16 cellular contexts compared by ENCODE assay signal in genomic region chr17:65389956-65390355, GRCh38.
DNase-seq lines count a peak whose midpoint lies in the region; ATAC-seq and TF ChIP-seq lines count a peak whose summit lies in the region.
"Had no signal": no experiment of that assay in that cellular context is flagged by ENCODE, and none has a peak within 500 bp of the region (broad histone marks: within the 10 kb centered on the region; RNA-seq: fewer than 3 reads in every experiment).

No MANE protein-coding gene starts in this region.

- no peak for TF ChIP-seq CTCF in fibroblast of mammary gland (conservative IDR thresholded peaks at IDR 0.05; ENCODE audit: control insufficient read depth, insufficient read depth, low read depth, low read length)
- TF ChIP-seq CTCF in gastrocnemius medialis (IDR thresholded peaks at IDR 0.05 in 4 of 5, conservative IDR thresholded peaks at IDR 0.05 in 1 of 5) = no peak
- TF ChIP-seq CTCF in transverse colon (IDR thresholded peaks at IDR 0.05) = no peak

- peaks cover 15 to 31% of the 10 kb centered on the region in 2 donors for H3K4me1 ChIP-seq in gastrocnemius medialis
- no peaks in the 10 kb centered on the region for H3K4me1 ChIP-seq in transverse colon

- TF ChIP-seq EP300 in transverse colon (IDR thresholded peaks at IDR 0.05; ENCODE audit: low read depth) = no peak

- ATAC-seq in gastrocnemius medialis (peak; percentile 21 to 58), GM21825 (IDR thresholded peaks at IDR 0.05; ENCODE audit: unreplicated experiment) (no peak), GM18520 (IDR thresholded peaks at IDR 0.05; ENCODE audit: unreplicated experiment) (no peak)

- no peak for TF ChIP-seq POLR2A in gastrocnemius medialis (IDR thresholded peaks at IDR 0.05)
- TF ChIP-seq POLR2A in transverse colon (IDR thresholded peaks at IDR 0.05) = no peak

- DNase-seq in EH (ENCODE audit: low read depth) (peak; percentile 89), MG63 (peak; percentile 73), fibroblast of mammary gland (ENCODE audit: low read depth) (peak; percentile 78), gastrocnemius medialis (no peak), NCI-H1417 treated with DMSO at 0.1 percent for 48 hours (lab: John Stamatoyannopoulos, UW) (no peak), transverse colon (no peak)
- DNase-seq: COR-L47; effector CD8-positive, alpha-beta T cell; H9; KBM-7; midbrain; NCI-H2171 treated with DMSO at 0.1 percent for 48 hours; stimulated activated CD4-positive, alpha-beta T cell treated with anti-CD3 and anti-CD28 coated beads, Interleukin-4, amount 100 ng/mL, for 24 hours; T-helper 2 cell had no signal

- intact Hi-C loops in gastrocnemius medialis (cut with DNase I; ENCODE audit: low total_unique reads) (loop anchor here (5.0 kb wide), 1 partner anchor 72 kb away; no protein-coding TSS in a partner anchor), transverse colon (cut with DNase I; ENCODE audit: low total_unique reads) (loop anchor here (2.0 kb wide), 1 partner anchor 19 kb away; no protein-coding TSS in a partner anchor)

- H3K27ac ChIP-seq in gastrocnemius medialis (peak overlapping the region; percentile 79 to 85 (median 82)), transverse colon (no peak overlapping the region)

- H3K4me3 ChIP-seq in MG63 (no peak overlapping the region), fibroblast of mammary gland (ENCODE audit: control insufficient read depth, low read depth, low read length) (no peak overlapping the region), gastrocnemius medialis (no peak overlapping the region), transverse colon (no peak overlapping the region)

- 89 to 100% methylated on average over 2 to 4 of the region's 4 CpGs for WGBS in transverse colon (ENCODE audit: low coverage in 1 of 2), 2 donors

- in situ Hi-C loops in gastrocnemius medialis (cut with MboI; ENCODE audit: low sequenced_read_pairs in 4 of 4) = no loop called here
- in situ Hi-C loops in transverse colon (cut with MboI; ENCODE audit: low pct_ligation_motif_present in 1 of 4, low pct_unique_long_range_greater_than_20kb in 1 of 4, low sequenced_read_pairs in 3 of 4) = no loop called here

- H3K36me3 ChIP-seq in MG63 = no peaks in the 10 kb centered on the region
- no peaks in the 10 kb centered on the region for H3K36me3 ChIP-seq in gastrocnemius medialis
- no peaks in the 10 kb centered on the region for H3K36me3 ChIP-seq in transverse colon

- H3K27me3 ChIP-seq in MG63 = no peaks in the 10 kb centered on the region
- no peaks in the 10 kb centered on the region for H3K27me3 ChIP-seq in gastrocnemius medialis
- no peaks in the 10 kb centered on the region for H3K27me3 ChIP-seq in transverse colon

- no peaks in the 10 kb centered on the region for H3K9me3 ChIP-seq in MG63
- H3K9me3 ChIP-seq in gastrocnemius medialis = no peaks in the 10 kb centered on the region
- no peaks in the 10 kb centered on the region for H3K9me3 ChIP-seq in transverse colon

Comparison
In these comparisons a context has a peak if more than half of its experiments do, and no peak if none do; other contexts are left out.
1. DNase-seq: peak in EH (single experiment), MG63 (single experiment) and fibroblast of mammary gland (single experiment); none in gastrocnemius medialis (0 of 2), NCI-H1417 treated with DMSO at 0.1 percent for 48 hours (single experiment) and transverse colon (single experiment).
2. ATAC-seq: peak in gastrocnemius medialis (2 of 2); none in GM21825 (single experiment) and GM18520 (single experiment).
3. H3K27ac ChIP-seq: peak in gastrocnemius medialis (4 of 4); none in transverse colon (0 of 4).